In the genomic region with DNA sequence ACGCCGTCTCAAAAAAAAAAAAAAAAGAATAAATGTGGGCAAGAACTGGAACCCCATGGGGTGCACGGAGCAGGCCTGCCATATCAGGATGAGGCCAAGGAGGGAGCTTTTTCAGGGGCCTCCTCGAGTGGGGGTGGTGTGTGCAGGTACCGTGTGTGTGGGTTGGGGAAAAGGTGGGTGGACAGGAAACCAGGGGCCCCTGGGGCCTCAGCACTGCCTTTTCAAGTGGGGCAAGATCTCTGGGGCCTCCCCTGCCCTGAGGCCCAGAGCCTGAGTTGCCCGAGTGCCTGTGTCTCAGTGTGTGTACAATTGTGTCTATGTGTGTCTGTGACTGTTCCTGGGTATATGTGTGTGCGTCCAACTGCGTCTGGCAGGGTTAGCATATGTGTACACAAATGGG, we compare ENCODE assay signal across 1 cellular context.
TF ChIP-seq lines count a peak whose summit lies in the region.

No MANE protein-coding gene starts in this region.

TF ChIP-seq in IMR-90, 13 proteins besides CTCF, POLR2A, EP300 and RAD21:
- TF ChIP-seq, protein P1, sequence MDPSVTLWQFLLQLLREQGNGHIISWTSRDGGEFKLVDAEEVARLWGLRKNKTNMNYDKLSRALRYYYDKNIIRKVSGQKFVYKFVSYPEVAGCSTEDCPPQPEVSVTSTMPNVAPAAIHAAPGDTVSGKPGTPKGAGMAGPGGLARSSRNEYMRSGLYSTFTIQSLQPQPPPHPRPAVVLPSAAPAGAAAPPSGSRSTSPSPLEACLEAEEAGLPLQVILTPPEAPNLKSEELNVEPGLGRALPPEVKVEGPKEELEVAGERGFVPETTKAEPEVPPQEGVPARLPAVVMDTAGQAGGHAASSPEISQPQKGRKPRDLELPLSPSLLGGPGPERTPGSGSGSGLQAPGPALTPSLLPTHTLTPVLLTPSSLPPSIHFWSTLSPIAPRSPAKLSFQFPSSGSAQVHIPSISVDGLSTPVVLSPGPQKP (IDR thresholded peaks at IDR 0.05; ENCODE audit: borderline replicate concordance, low read depth, low read length) = no peak
- TF ChIP-seq FOS (IDR thresholded peaks at IDR 0.05; ENCODE audit: low read depth, low read length) (no peak), MXI1 (IDR thresholded peaks at IDR 0.05; ENCODE audit: borderline replicate concordance, low read depth, low read length) (no peak), NFE2L2 (IDR thresholded peaks at IDR 0.05; ENCODE audit: low read depth, low read length) (no peak), BHLHE40 (IDR thresholded peaks at IDR 0.05; ENCODE audit: low read depth, low read length) (no peak), RFX5 (IDR thresholded peaks at IDR 0.05; ENCODE audit: low read depth, low read length) (no peak)
TF ChIP-seq in IMR-90: peak in this region for 0.
